ENCODE assay signal across 28 cellular contexts in the genomic region with DNA sequence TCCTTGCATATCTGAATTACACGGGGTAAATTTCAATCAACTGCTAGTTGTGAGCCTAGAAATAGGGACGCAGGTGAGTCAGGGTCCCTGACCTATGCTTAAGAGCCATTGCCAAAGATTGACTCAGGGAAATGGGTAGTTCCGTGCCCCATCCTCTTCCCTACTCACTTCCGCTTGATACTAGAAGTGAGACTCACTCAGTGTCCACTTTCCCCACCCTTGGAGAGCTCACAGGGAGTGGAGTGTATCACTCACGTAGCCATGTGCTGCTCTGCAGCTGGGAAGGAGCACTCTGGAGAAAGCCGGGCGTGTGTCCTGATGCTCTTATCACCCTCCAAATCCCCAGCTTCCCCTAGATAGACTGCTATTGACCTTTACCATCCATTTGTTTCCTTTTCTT. TPM values are rescaled to one million over a fixed set of nuclear protein-coding genes. Genes with fewer than 3 reads are reported as not detected.
"Had no signal": no experiment of that assay in that cellular context is flagged by ENCODE, and none has a peak within 500 bp of the region (broad histone marks: within the 10 kb centered on the region; RNA-seq: fewer than 3 reads in every experiment).

No MANE protein-coding gene starts in this region.

- H3K9me3 ChIP-seq: ascending aorta, body of pancreas had no signal

- FAIRE-seq: HepG2, TTC549 had no signal

- H3K27ac ChIP-seq: ascending aorta, body of pancreas had no signal

- H3K36me3 ChIP-seq: ascending aorta had no signal

- ATAC-seq: body of pancreas, HepG2, T-helper 17 cell had no signal

- H3K4me3 ChIP-seq: ascending aorta, body of pancreas had no signal

- H3K4me1 ChIP-seq: ascending aorta had no signal

- DNase-seq: activated B cell treated with CpG ODN at 0.5 μM for 24 hours; activated CD4-positive, alpha-beta T cell treated with anti-CD3 and anti-CD28 coated beads for 1 hour; activated CD4-positive, alpha-beta T cell treated with anti-CD3 and anti-CD28 coated beads, Interleukin-2, amount 10 ng/mL, durations not matched to agents 24 days and 14 days; activated CD4-positive, alpha-beta T cell treated with anti-CD3 and anti-CD28 coated beads, Interleukin-2, amount 50 U/mL, for 48 hours; activated CD8-positive, alpha-beta memory T cell treated with anti-CD3 and anti-CD28 coated beads for 24 hours; activated gamma-delta T cell treated with Interleukin-2 at 50 U/mL for 16 hours; activated T-cell treated with anti-CD3 and anti-CD28 coated beads, Interleukin-2, amount 50 U/mL, for 72 hours; amniotic stem cell; body of pancreas; Karpas-422; MM.1S; NCI-H1105; NCI-H1436; NCI-H1694 treated with DMSO at 0.1 percent for 48 hours; NCI-H2029 treated with DMSO at 0.1 percent for 48 hours; NCI-H345; NCI-H510A; NCI-H526 treated with DMSO at 0.1 percent for 48 hours; NK-92 treated with Interleukin-12 subunit alpha and Interleukin-12 subunit beta, amount 100 ng/mL, for 24 hours; SIG-M5; T-helper 17 cell; T-helper 9 cell had no signal

- H3K27me3 ChIP-seq: ascending aorta, body of pancreas had no signal

- H3K9me3 Mint-ChIP-seq: activated CD4-positive, alpha-beta T cell treated with anti-CD3 and anti-CD28 coated beads, Interleukin-2, amount 10 ng/mL, durations not matched to agents 24 days and 14 days; activated naive CD4-positive, alpha-beta T cell treated with anti-CD3 and anti-CD28 coated beads, Interleukin-2, amount 50 U/mL, for 24 hours; activated T-cell treated with anti-CD3 and anti-CD28 coated beads, Interleukin-2, amount 50 U/mL, for 72 hours; activated T-helper 2 cell treated with anti-CD3 and anti-CD28 coated beads, Interferon-gamma antibody, Interleukin-2, Interleukin-4, amounts not matched to agents 10 μg/mL and 5 μg/mL and 100 μg/mL, durations not matched to agents 14 hours and 24 hours and 36 hours had no signal

- H3K27ac Mint-ChIP-seq: activated B cell treated with CpG ODN at 0.5 μM for 24 hours; activated CD4-positive, alpha-beta T cell treated with anti-CD3 and anti-CD28 coated beads, Interleukin-2, amount 10 ng/mL, durations not matched to agents 24 days and 14 days; activated T-cell treated with anti-CD3 and anti-CD28 coated beads, Interleukin-2, amount 50 U/mL, for 72 hours; activated T-helper 2 cell treated with anti-CD3 and anti-CD28 coated beads, Interferon-gamma antibody, Interleukin-2, Interleukin-4, amounts not matched to agents 10 μg/mL and 5 μg/mL and 100 μg/mL, durations not matched to agents 14 hours and 24 hours and 36 hours; T-helper 17 cell had no signal

- H3K4me1 Mint-ChIP-seq: activated naive CD4-positive, alpha-beta T cell treated with anti-CD3 and anti-CD28 coated beads, Interleukin-2, amount 50 U/mL, for 24 hours had no signal

- H3K4me3 Mint-ChIP-seq: activated B cell treated with CpG ODN at 0.5 μM for 24 hours; activated CD4-positive, alpha-beta T cell treated with anti-CD3 and anti-CD28 coated beads, Interleukin-2, amount 10 ng/mL, durations not matched to agents 24 days and 14 days; activated naive CD4-positive, alpha-beta T cell treated with anti-CD3 and anti-CD28 coated beads, Interleukin-2, amount 50 U/mL, for 24 hours; activated T-cell treated with anti-CD3 and anti-CD28 coated beads, Interleukin-2, amount 50 U/mL, for 72 hours; T-helper 17 cell had no signal

RNA-seq across cellular contexts. Expression of gene MUC22, which starts 0.5 kb away (rescaled TPM):
- total RNA-seq: activated B cell treated with CpG ODN at 0.5 μM for 24 hours; activated CD4-positive, alpha-beta T cell treated with anti-CD3 and anti-CD28 coated beads, Interleukin-2, amount 10 ng/mL, durations not matched to agents 24 days and 14 days; activated T-cell treated with anti-CD3 and anti-CD28 coated beads, Interleukin-2, amount 50 U/mL, for 72 hours; activated T-helper 2 cell treated with anti-CD3 and anti-CD28 coated beads, Interferon-gamma antibody, Interleukin-2, Interleukin-4, amounts not matched to agents 10 μg/mL and 5 μg/mL and 100 μg/mL, durations not matched to agents 14 hours and 24 hours and 36 hours; ascending aorta; body of pancreas; HepG2; RPMI7951; T-helper 17 cell had no signal
- polyA plus RNA-seq: HepG2 had no signal

RNA-seq across cellular contexts. Expression of gene MUC21, which starts 26.2 kb away (rescaled TPM):
- total RNA-seq: activated B cell treated with CpG ODN at 0.5 μM for 24 hours; activated CD4-positive, alpha-beta T cell treated with anti-CD3 and anti-CD28 coated beads, Interleukin-2, amount 10 ng/mL, durations not matched to agents 24 days and 14 days; activated T-cell treated with anti-CD3 and anti-CD28 coated beads, Interleukin-2, amount 50 U/mL, for 72 hours; activated T-helper 2 cell treated with anti-CD3 and anti-CD28 coated beads, Interferon-gamma antibody, Interleukin-2, Interleukin-4, amounts not matched to agents 10 μg/mL and 5 μg/mL and 100 μg/mL, durations not matched to agents 14 hours and 24 hours and 36 hours; ascending aorta; body of pancreas; HepG2; RPMI7951; T-helper 17 cell had no signal
- polyA plus RNA-seq: HepG2 had no signal
